In the genomic region with DNA sequence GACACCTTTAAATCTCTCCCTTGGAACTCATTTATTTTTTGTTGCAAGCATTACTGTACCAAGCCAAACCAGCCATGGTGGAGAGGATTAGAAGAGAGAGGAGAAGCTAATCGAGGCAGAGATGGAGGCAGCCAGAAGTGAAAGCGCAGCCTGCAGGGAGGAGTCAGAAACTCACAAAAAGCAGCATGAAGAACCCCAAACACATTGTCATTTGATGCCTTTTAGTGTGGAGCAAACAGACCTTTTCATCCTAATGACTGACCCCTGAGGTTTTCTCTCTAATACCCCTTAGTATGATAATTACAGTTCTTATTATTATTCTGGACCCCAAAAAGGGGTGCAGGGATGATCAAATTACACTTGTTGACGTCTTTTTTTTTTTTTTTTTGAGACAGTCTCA, we compare ENCODE assay signal across 34 cellular contexts.
DNase-seq lines count a peak whose midpoint lies in the region; ATAC-seq, FAIRE-seq and TF ChIP-seq lines count a peak whose summit lies in the region.
"Had no signal": no experiment of that assay in that cellular context is flagged by ENCODE, and none has a peak within 500 bp of the region (broad histone marks: within the 10 kb centered on the region; RNA-seq: fewer than 3 reads in every experiment).

No MANE protein-coding gene starts in this region.

- no peak for FAIRE-seq in HepG2 (lab: Jason Lieb, UNC)
- FAIRE-seq: colon had no signal

- H3K4me2 ChIP-seq in HepG2 (ENCODE audit: low read depth, low read length): no peak overlapping the region

- in situ Hi-C loops in HepG2 (cut with HindIII; ENCODE audit: extremely low pct_ligation_motif_present, low pct_unique_long_range_greater_than_20kb): no loop called here

- H3K9me3 ChIP-seq in HepG2 (ENCODE audit: low read length) (no peaks in the 10 kb centered on the region), right lobe of liver (no peaks in the 10 kb centered on the region), WERI-Rb-1 (ENCODE audit: severe bottlenecking) (no peaks in the 10 kb centered on the region), iPS-20b (ENCODE audit: insufficient read depth, low read depth, low read length) (no peaks in the 10 kb centered on the region)
- H3K9me3 ChIP-seq: heart left ventricle, SJCRH30, upper lobe of right lung had no signal

- ATAC-seq in HepG2: no peak
- no peak for ATAC-seq in right lobe of liver
- ATAC-seq in GM18867 (IDR thresholded peaks at IDR 0.05; ENCODE audit: unreplicated experiment): no peak
- ATAC-seq: heart left ventricle, left colon, upper lobe of right lung had no signal

- no peak overlapping the region for H2AFZ ChIP-seq in HepG2 (ENCODE audit: low read length)
- H2AFZ ChIP-seq: parathyroid adenoma had no signal

- H3K36me3 ChIP-seq in HepG2 (replicated peaks in 1 of 2; ENCODE audit: control insufficient read depth in 1 of 2, insufficient read depth in 2 of 2, low read length in 2 of 2) (peaks cover 5 to 12% of the 10 kb centered on the region in 2 experiments; a peak in 4 of 5 replicates), right lobe of liver (no peaks in the 10 kb centered on the region), WERI-Rb-1 (no peaks in the 10 kb centered on the region; the same call in 1 of the 2 replicates), iPS-20b (ENCODE audit: insufficient read depth, low read depth, low read length) (no peaks in the 10 kb centered on the region)
- H3K36me3 ChIP-seq: SJCRH30, upper lobe of right lung had no signal

- TF ChIP-seq EP300 in HepG2 (IDR thresholded peaks at IDR 0.05; ENCODE audit: low read depth in 2 of 2, low read length in 2 of 2): no peak
- TF ChIP-seq EP300 in HepG2 (CRISPR knock-in tag; IDR thresholded peaks at IDR 0.05; ENCODE audit: borderline replicate concordance): no peak

- CTCF ChIA-PET in HepG2 (lab: Yijun Ruan, JAX; ENCODE audit: low intra/inter-chr PET ratio, low total read pairs): no interaction called here

- 86% methylated on average over 3 of the region's 3 CpGs for WGBS in HepG2 (ENCODE audit: low lambda C conversion rate)
- 59% methylated on average over 3 of the region's 3 CpGs for WGBS in right lobe of liver (ENCODE audit: insufficient coverage, low coverage, low lambda C conversion rate, missing lambda C conversion rate)

- H3K4me1 ChIP-seq in HepG2 (ENCODE audit: insufficient read depth, low read length): peaks cover 84% of the 10 kb centered on the region
- H3K4me1 ChIP-seq in right lobe of liver: peaks cover 0 to 10% (median 0%) of the 10 kb centered on the region in 4 donors
- H3K4me1 ChIP-seq in iPS-20b (ENCODE audit: insufficient read depth, low read length): peaks cover 45% of the 10 kb centered on the region
- H3K4me1 ChIP-seq: parathyroid adenoma, upper lobe of right lung had no signal

- intact Hi-C loops in HepG2 (cut with micrococcal nuclease; ENCODE audit: unreplicated experiment): no loop called here
- intact Hi-C loops in right lobe of liver (cut with DNase I): no loop called here

- H3K4me3 ChIP-seq in HepG2 (replicated peaks in 1 of 3; ENCODE audit: insufficient read depth in 1 of 3, low read depth in 2 of 3, low read length in 3 of 3): no peak overlapping the region
- H3K4me3 ChIP-seq in right lobe of liver: no peak overlapping the region
- H3K4me3 ChIP-seq in WERI-Rb-1 (ENCODE audit: low read depth, low read length): no peak overlapping the region
- peak overlapping the region; percentile 42 for H3K4me3 ChIP-seq in iPS-20b (ENCODE audit: low read length)
- H3K4me3 ChIP-seq: heart left ventricle, SJCRH30, skin epidermis, upper lobe of right lung had no signal

- TF ChIP-seq POLR2A in HepG2 (IDR thresholded peaks at IDR 0.05; ENCODE audit: insufficient read depth in 1 of 2, low read depth in 2 of 2, low read length in 2 of 2): no peak
- no peak for TF ChIP-seq POLR2A in right lobe of liver (IDR thresholded peaks at IDR 0.05)

- peaks cover 37% of the 10 kb centered on the region for H3K79me2 ChIP-seq in HepG2 (ENCODE audit: insufficient read depth, low read length)
- H3K79me2 ChIP-seq: parathyroid adenoma had no signal

- no peaks in the 10 kb centered on the region for H4K20me1 ChIP-seq in HepG2 (ENCODE audit: insufficient read depth, low read length)

- peak overlapping the region; percentile 30 for H3K27ac ChIP-seq in HepG2 (ENCODE audit: extremely low read length, insufficient read depth, low read length)
- H3K27ac ChIP-seq in right lobe of liver: no peak overlapping the region
- H3K27ac ChIP-seq in WERI-Rb-1: peak overlapping the region; percentile 83
- peak overlapping the region; percentile 45 for H3K27ac ChIP-seq in iPS-20b (ENCODE audit: low read length)
- H3K27ac ChIP-seq: C4-2B, heart left ventricle, parathyroid adenoma, SJCRH30, skin epidermis, upper lobe of right lung had no signal

- H3K9ac ChIP-seq in HepG2 (ENCODE audit: insufficient read depth, low read depth, low read length) (no peak overlapping the region), iPS-20b (ENCODE audit: low read depth, low read length) (peak overlapping the region; percentile 35; the same call in 1 of the 2 replicates)
- H3K9ac ChIP-seq: parathyroid adenoma had no signal

- BruUV-seq in HepG2 (replicated peaks; lab: Mats Ljungman, UMichigan): no TSS peak

- H3K27me3 ChIP-seq in HepG2 (ENCODE audit: control insufficient read depth in 1 of 2, insufficient read depth in 2 of 2, low read length in 2 of 2): no peaks in the 10 kb centered on the region
- no peaks in the 10 kb centered on the region for H3K27me3 ChIP-seq in right lobe of liver
- no peaks in the 10 kb centered on the region for H3K27me3 ChIP-seq in WERI-Rb-1 (ENCODE audit: insufficient read depth, low read depth, severe bottlenecking)
- H3K27me3 ChIP-seq in iPS-20b (ENCODE audit: insufficient read depth, low read length): no peaks in the 10 kb centered on the region
- H3K27me3 ChIP-seq: heart left ventricle, SJCRH30, upper lobe of right lung had no signal

- POLR2A ChIA-PET in HepG2 (lab: Yijun Ruan, JAX): interaction anchor here (1.5 to 5.7 kb wide), 3 partner anchors 17 to 23 kb away, joined by 4 to 90 read pairs (median 43); no protein-coding TSS in a partner anchor

- no peak for TF ChIP-seq RAD21 in HepG2 (CRISPR knock-in tag; IDR thresholded peaks at IDR 0.05)

- TF ChIP-seq CTCF in HepG2 (CRISPR knock-in tag; IDR thresholded peaks at IDR 0.05) (no peak), right lobe of liver (IDR thresholded peaks at IDR 0.05) (no peak), WERI-Rb-1 (IDR thresholded peaks at IDR 0.05; ENCODE audit: low read depth, low read length) (no peak)

- no peak for DNase-seq in HepG2 (ENCODE audit: low spot score)
- DNase-seq in right lobe of liver: no peak
- DNase-seq in WERI-Rb-1: no peak
- no peak for DNase-seq in AG08396 (ENCODE audit: low spot score)
- DNase-seq in SHP77 treated with DMSO at 0.1 percent for 48 hours (lab: John Stamatoyannopoulos, UW): no peak
- DNase-seq in COR-L47 (lab: John Stamatoyannopoulos, UW): no peak
- DNase-seq: 8988T; activated B cell treated with CpG ODN at 0.5 μM for 24 hours; activated CD4-positive, alpha-beta T cell treated with anti-CD3 and anti-CD28 coated beads, Interleukin-2, amount 10 ng/mL, durations not matched to agents 7 days and 5 days; activated effector memory CD4-positive, alpha-beta T cell treated with anti-CD3 and anti-CD28 coated beads, Interleukin-2, amount 50 U/mL, for 16 hours; activated T-cell treated with anti-CD3 and anti-CD28 coated beads, Interleukin-2, amount 50 U/mL, for 24 hours; Calu3; DMS79 treated with DMSO at 0.1 percent for 48 hours; effector memory CD4-positive, alpha-beta T cell; GF-D8; heart left ventricle; HFFc6; immature natural killer cell; Kasumi-1; left colon; mammary epithelial cell; NCI-H1417 treated with DMSO at 0.1 percent for 48 hours; NCI-H2081 treated with DMSO at 0.1 percent for 48 hours; NCI-H345; NCI-H774; stimulated activated naive CD4-positive, alpha-beta T cell; upper lobe of right lung had no signal

TF ChIP-seq in HepG2, 621 proteins besides CTCF, POLR2A, EP300 and RAD21 (continues in another document):
- TF ChIP-seq SRF (IDR thresholded peaks at IDR 0.05; ENCODE audit: low read depth, low read length): no peak
- TF ChIP-seq MATR3 (CRISPR knock-in tag; IDR thresholded peaks at IDR 0.05): no peak
- TF ChIP-seq SMC3 (IDR thresholded peaks at IDR 0.05; ENCODE audit: low read length): no peak
- TF ChIP-seq, protein P1, sequence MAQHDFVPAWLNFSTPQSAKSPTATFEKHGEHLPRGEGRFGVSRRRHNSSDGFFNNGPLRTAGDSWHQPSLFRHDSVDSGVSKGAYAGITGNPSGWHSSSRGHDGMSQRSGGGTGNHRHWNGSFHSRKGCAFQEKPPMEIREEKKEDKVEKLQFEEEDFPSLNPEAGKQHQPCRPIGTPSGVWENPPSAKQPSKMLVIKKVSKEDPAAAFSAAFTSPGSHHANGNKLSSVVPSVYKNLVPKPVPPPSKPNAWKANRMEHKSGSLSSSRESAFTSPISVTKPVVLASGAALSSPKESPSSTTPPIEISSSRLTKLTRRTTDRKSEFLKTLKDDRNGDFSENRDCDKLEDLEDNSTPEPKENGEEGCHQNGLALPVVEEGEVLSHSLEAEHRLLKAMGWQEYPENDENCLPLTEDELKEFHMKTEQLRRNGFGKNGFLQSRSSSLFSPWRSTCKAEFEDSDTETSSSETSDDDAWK (CRISPR knock-in tag; IDR thresholded peaks at IDR 0.05): no peak
- TF ChIP-seq ZGPAT (CRISPR knock-in tag; IDR thresholded peaks at IDR 0.05): no peak
- TF ChIP-seq, protein P2, sequence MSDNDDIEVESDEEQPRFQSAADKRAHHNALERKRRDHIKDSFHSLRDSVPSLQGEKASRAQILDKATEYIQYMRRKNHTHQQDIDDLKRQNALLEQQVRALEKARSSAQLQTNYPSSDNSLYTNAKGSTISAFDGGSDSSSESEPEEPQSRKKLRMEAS (IDR thresholded peaks at IDR 0.05): no peak

Comparison
In these comparisons a context has a peak if more than half of its experiments do, and no peak if none do; other contexts are left out.
1. H3K27ac ChIP-seq: peak in HepG2 (single experiment), WERI-Rb-1 (single experiment) and iPS-20b (single experiment); none in right lobe of liver (0 of 3).